In genomic region chr4:134531013-134531412, GRCh38 we compare ENCODE assay signal across 9 cellular contexts.
"Had no signal": no experiment of that assay in that cellular context is flagged by ENCODE, and none has a peak within 500 bp of the region (broad histone marks: within the 10 kb centered on the region; RNA-seq: fewer than 3 reads in every experiment).

No MANE protein-coding gene starts in this region.

- H3K4me3 ChIP-seq: GM23338 had no signal

- DNase-seq: H9, HCEC 1CT, HFFc6 had no signal

- H3K36me3 Mint-ChIP-seq: IgD-negative memory B cell had no signal

- H3K4me1 Mint-ChIP-seq: IgD-negative memory B cell had no signal

- H3K27ac Mint-ChIP-seq: GM23338, HFFc6, IgD-negative memory B cell had no signal

- H3K27me3 Mint-ChIP-seq: IgD-negative memory B cell had no signal

- H3K27ac ChIP-seq: HL-60 had no signal

- H3K9me3 Mint-ChIP-seq: GM23338, HFFc6 had no signal

- H3K4me3 Mint-ChIP-seq: GM23338, H9, HFFc6, IgD-negative memory B cell had no signal

- ATAC-seq: GM23338, HepG2 had no signal

- FAIRE-seq: H1, H54, HepG2 had no signal
